Comparison of ENCODE assay signal across 16 cellular contexts in genomic region chr6:15990179-15990578, GRCh38.
DNase-seq lines count a peak whose midpoint lies in the region; ATAC-seq and FAIRE-seq lines count a peak whose summit lies in the region.
"Had no signal": no experiment of that assay in that cellular context is flagged by ENCODE, and none has a peak within 500 bp of the region (broad histone marks: within the 10 kb centered on the region; RNA-seq: fewer than 3 reads in every experiment).

No MANE protein-coding gene starts in this region.

- no peaks in the 10 kb centered on the region for H3K36me3 Mint-ChIP-seq in activated T-cell treated with anti-CD3 and anti-CD28 coated beads, Interleukin-2, amount 50 U/mL, for 72 hours (ENCODE audit: insufficient read depth in 2 of 2)
- H3K36me3 Mint-ChIP-seq in activated T-helper 1 cell treated with anti-CD3 and anti-CD28 coated beads, Interleukin-12 subunit alpha, Interleukin-12 subunit beta, Interleukin-2, Interleukin-4 antibody, amounts not matched to agents 30 ng/mL and 10 ng/mL and 1 ng/mL, durations not matched to agents 14 hours and 24 hours and 36 hours (ENCODE audit: low read depth) = no peaks in the 10 kb centered on the region
- no peaks in the 10 kb centered on the region for H3K36me3 Mint-ChIP-seq in stimulated activated memory B cell treated with anti-CD40 and anti-IgM and Interleukin-4, amounts not matched to agents 10 μg/mL and 1 μg/mL and 100 μg/mL, for 72 hours
- H3K36me3 Mint-ChIP-seq: CD14-positive monocyte had no signal

- peak; percentile 38 to 50 for ATAC-seq in activated T-cell treated with anti-CD3 and anti-CD28 coated beads, Interleukin-2, amount 50 U/mL, for 72 hours (replicated peaks in 1 of 2)
- no peak for ATAC-seq in stimulated activated memory B cell treated with anti-CD40 and anti-IgM and Interleukin-4, amounts not matched to agents 10 μg/mL and 1 μg/mL and 100 μg/mL, for 72 hours
- ATAC-seq in GM21515 (IDR thresholded peaks at IDR 0.05; ENCODE audit: unreplicated experiment) (no peak), HG02610 (IDR thresholded peaks at IDR 0.05; ENCODE audit: unreplicated experiment) (no peak)

- DNase-seq in activated T-cell treated with anti-CD3 and anti-CD28 coated beads, Interleukin-2, amount 50 U/mL, for 72 hours = no peak
- DNase-seq in activated T-cell treated with anti-CD3 and anti-CD28 coated beads, Interleukin-2, amount 50 U/mL, for 1 hour = no peak
- DNase-seq in GM19239 (ENCODE audit: insufficient read length, low spot score) = no peak
- DNase-seq in activated T-helper 1 cell treated with anti-CD3 and anti-CD28 coated beads, Interleukin-12 subunit alpha, Interleukin-12 subunit beta, Interleukin-2, Interleukin-4 antibody, amounts not matched to agents 30 ng/mL and 10 ng/mL and 1 ng/mL, durations not matched to agents 14 hours and 24 hours and 36 hours (ENCODE audit: low spot score) = no peak
- DNase-seq in DMS79 treated with DMSO at 0.1 percent for 48 hours (lab: John Stamatoyannopoulos, UW) = no peak
- DNase-seq: AML-193, DMS 273 treated with DMSO at 0.1 percent for 48 hours, EL, Karpas-422, MG63, NCI-H69 had no signal

- intact Hi-C loops in activated T-helper 1 cell treated with anti-CD3 and anti-CD28 coated beads, Interleukin-12 subunit alpha, Interleukin-12 subunit beta, Interleukin-2, Interleukin-4 antibody, amounts not matched to agents 30 ng/mL and 10 ng/mL and 1 ng/mL, durations not matched to agents 14 hours and 24 hours and 36 hours (cut with micrococcal nuclease) = loop anchor here (1.0 to 5.0 kb wide), 2 partner anchors 147 to 214 kb away; no protein-coding TSS in a partner anchor

- peak; percentile 8 for FAIRE-seq in GM19239 (lab: Jason Lieb, UNC)
- FAIRE-seq: H54 had no signal

- H3K4me3 Mint-ChIP-seq in activated T-cell treated with anti-CD3 and anti-CD28 coated beads, Interleukin-2, amount 50 U/mL, for 72 hours = no peak overlapping the region
- H3K4me3 Mint-ChIP-seq in activated T-helper 1 cell treated with anti-CD3 and anti-CD28 coated beads, Interleukin-12 subunit alpha, Interleukin-12 subunit beta, Interleukin-2, Interleukin-4 antibody, amounts not matched to agents 30 ng/mL and 10 ng/mL and 1 ng/mL, durations not matched to agents 14 hours and 24 hours and 36 hours = no peak overlapping the region
- no peak overlapping the region for H3K4me3 Mint-ChIP-seq in stimulated activated memory B cell treated with anti-CD40 and anti-IgM and Interleukin-4, amounts not matched to agents 10 μg/mL and 1 μg/mL and 100 μg/mL, for 72 hours
- H3K4me3 Mint-ChIP-seq: CD14-positive monocyte had no signal

- H3K27ac Mint-ChIP-seq in activated T-cell treated with anti-CD3 and anti-CD28 coated beads, Interleukin-2, amount 50 U/mL, for 72 hours = no peak overlapping the region
- H3K27ac Mint-ChIP-seq in activated T-helper 1 cell treated with anti-CD3 and anti-CD28 coated beads, Interleukin-12 subunit alpha, Interleukin-12 subunit beta, Interleukin-2, Interleukin-4 antibody, amounts not matched to agents 30 ng/mL and 10 ng/mL and 1 ng/mL, durations not matched to agents 14 hours and 24 hours and 36 hours = peak overlapping the region; percentile 21
- H3K27ac Mint-ChIP-seq in stimulated activated memory B cell treated with anti-CD40 and anti-IgM and Interleukin-4, amounts not matched to agents 10 μg/mL and 1 μg/mL and 100 μg/mL, for 72 hours = peak overlapping the region; percentile 52
- H3K27ac Mint-ChIP-seq: CD14-positive monocyte had no signal

- peaks cover 0 to 2% of the 10 kb centered on the region in 2 donors for H3K9me3 Mint-ChIP-seq in activated T-cell treated with anti-CD3 and anti-CD28 coated beads, Interleukin-2, amount 50 U/mL, for 72 hours
- H3K9me3 Mint-ChIP-seq in activated T-helper 1 cell treated with anti-CD3 and anti-CD28 coated beads, Interleukin-12 subunit alpha, Interleukin-12 subunit beta, Interleukin-2, Interleukin-4 antibody, amounts not matched to agents 30 ng/mL and 10 ng/mL and 1 ng/mL, durations not matched to agents 14 hours and 24 hours and 36 hours = no peaks in the 10 kb centered on the region
- H3K9me3 Mint-ChIP-seq in stimulated activated memory B cell treated with anti-CD40 and anti-IgM and Interleukin-4, amounts not matched to agents 10 μg/mL and 1 μg/mL and 100 μg/mL, for 72 hours = no peaks in the 10 kb centered on the region

- H3K27me3 Mint-ChIP-seq in activated T-cell treated with anti-CD3 and anti-CD28 coated beads, Interleukin-2, amount 50 U/mL, for 72 hours (ENCODE audit: low read depth) = peaks cover 6% of the 10 kb centered on the region
- H3K27me3 Mint-ChIP-seq in activated T-helper 1 cell treated with anti-CD3 and anti-CD28 coated beads, Interleukin-12 subunit alpha, Interleukin-12 subunit beta, Interleukin-2, Interleukin-4 antibody, amounts not matched to agents 30 ng/mL and 10 ng/mL and 1 ng/mL, durations not matched to agents 14 hours and 24 hours and 36 hours (ENCODE audit: insufficient read depth) = peaks cover 3% of the 10 kb centered on the region
- no peaks in the 10 kb centered on the region for H3K27me3 Mint-ChIP-seq in stimulated activated memory B cell treated with anti-CD40 and anti-IgM and Interleukin-4, amounts not matched to agents 10 μg/mL and 1 μg/mL and 100 μg/mL, for 72 hours

- peaks cover 40% of the 10 kb centered on the region for H3K4me1 Mint-ChIP-seq in activated T-cell treated with anti-CD3 and anti-CD28 coated beads, Interleukin-2, amount 50 U/mL, for 72 hours (ENCODE audit: low read depth)
- H3K4me1 Mint-ChIP-seq in activated T-helper 1 cell treated with anti-CD3 and anti-CD28 coated beads, Interleukin-12 subunit alpha, Interleukin-12 subunit beta, Interleukin-2, Interleukin-4 antibody, amounts not matched to agents 30 ng/mL and 10 ng/mL and 1 ng/mL, durations not matched to agents 14 hours and 24 hours and 36 hours (ENCODE audit: low read depth) = peaks cover 37% of the 10 kb centered on the region
- H3K4me1 Mint-ChIP-seq in stimulated activated memory B cell treated with anti-CD40 and anti-IgM and Interleukin-4, amounts not matched to agents 10 μg/mL and 1 μg/mL and 100 μg/mL, for 72 hours = peaks cover 38% of the 10 kb centered on the region

Comparison
In these comparisons a context has a peak if more than half of its experiments do, and no peak if none do; other contexts are left out.
1. ATAC-seq: peak in activated T-cell treated with anti-CD3 and anti-CD28 coated beads, Interleukin-2, amount 50 U/mL, for 72 hours (2 of 2); none in stimulated activated memory B cell treated with anti-CD40 and anti-IgM and Interleukin-4, amounts not matched to agents 10 μg/mL and 1 μg/mL and 100 μg/mL, for 72 hours (single experiment), GM21515 (single experiment) and HG02610 (single experiment).